In genomic region chr19:41193420-41194156, GRCh38 we compare ENCODE assay signal across 10 cellular contexts. TPM values are rescaled to one million over a fixed set of nuclear protein-coding genes. Genes with fewer than 3 reads are reported as not detected.
DNase-seq lines count a peak whose midpoint lies in the region; ATAC-seq and TF ChIP-seq lines count a peak whose summit lies in the region.
"Had no signal": no experiment of that assay in that cellular context is flagged by ENCODE, and none has a peak within 500 bp of the region (broad histone marks: within the 10 kb centered on the region; RNA-seq: fewer than 3 reads in every experiment).

No MANE protein-coding gene starts in this region.

- H3K36me3 ChIP-seq in PC-3 (ENCODE audit: low read depth, low read length) (no peaks in the 10 kb centered on the region), neuronal stem cell (replicated peaks in 1 of 2; ENCODE audit: control insufficient read depth in 2 of 2, insufficient read depth in 2 of 2, low read length in 2 of 2) (peaks cover 0 to 4% of the 10 kb centered on the region in 2 donors)
- H3K36me3 ChIP-seq: uterus had no signal

- H3K4me1 ChIP-seq in PC-3 (ENCODE audit: insufficient read depth, low read length) (peaks cover 6% of the 10 kb centered on the region; the same call in 1 of the 2 replicates), neuronal stem cell (ENCODE audit: control insufficient read depth in 2 of 2, insufficient read depth in 1 of 2, low read depth in 1 of 2, low read length in 2 of 2) (peaks cover 3 to 11% of the 10 kb centered on the region in 2 donors)
- H3K4me1 ChIP-seq: uterus had no signal

- peak overlapping the region; percentile 88 for H2AFZ ChIP-seq in PC-3 (ENCODE audit: low read length)
- peak overlapping the region; percentile 84 for H2AFZ ChIP-seq in neuronal stem cell (ENCODE audit: low read length)

- H3K9me2 ChIP-seq in PC-3 (replicated peaks; ENCODE audit: low read length), result no peaks in the 10 kb centered on the region

- DNase-seq in ELF-1 (ENCODE audit: low read depth, low spot score) (peak; percentile 36), PC-3 (peak; percentile 10), fibroblast of pulmonary artery (ENCODE audit: low read depth) (no peak), neuronal stem cell (ENCODE audit: low spot score) (no peak), NCI-H69 (lab: John Stamatoyannopoulos, UW) (no peak), GDM1 (lab: John Stamatoyannopoulos, UW) (no peak), DMS53 treated with DMSO at 0.1 percent for 48 hours (lab: John Stamatoyannopoulos, UW; ENCODE audit: unreplicated experiment) (no peak), DMS79 (lab: John Stamatoyannopoulos, UW) (no peak)
- DNase-seq: kidney, uterus had no signal

- H3K27ac ChIP-seq in PC-3 (ENCODE audit: low read length) (no peak overlapping the region), neuronal stem cell (replicated peaks; ENCODE audit: low read length) (no peak overlapping the region)
- H3K27ac ChIP-seq: uterus had no signal

- no peaks in the 10 kb centered on the region for H3K9me3 ChIP-seq in PC-3 (ENCODE audit: low read length)
- H3K9me3 ChIP-seq in neuronal stem cell (replicated peaks in 1 of 2; ENCODE audit: control insufficient read depth in 2 of 2, insufficient read depth in 1 of 2, low read depth in 1 of 2, low read length in 2 of 2), result no peaks in the 10 kb centered on the region
- H3K9me3 ChIP-seq: uterus had no signal

- no CpG with 5 or more reads among the region's 13 CpGs for WGBS in neuronal stem cell (ENCODE audit: extremely low coverage in 2 of 2, insufficient read length in 2 of 2, insufficient replicate concordance in 1 of 2), 2 donors

- peak overlapping the region; percentile 75 for H3K4me3 ChIP-seq in PC-3 (ENCODE audit: low read length)
- peak overlapping the region; percentile 32 for H3K4me3 ChIP-seq in fibroblast of pulmonary artery (replicated peaks; ENCODE audit: low read depth, low read length)
- peak overlapping the region in 1 of 2 donors; percentile 86 for H3K4me3 ChIP-seq in neuronal stem cell (ENCODE audit: low read length in 2 of 2)
- H3K4me3 ChIP-seq: uterus had no signal

- H3K4me2 ChIP-seq in PC-3 (ENCODE audit: low read length) (peak overlapping the region; percentile 84), neuronal stem cell (ENCODE audit: insufficient read depth, low read length, poor library complexity, severe bottlenecking) (peak overlapping the region; percentile 95)

- ATAC-seq in PC-3, result peak; percentile 49

- H3K14ac ChIP-seq in neuronal stem cell (ENCODE audit: low read length), result no peak overlapping the region

- no peak overlapping the region for H2BK5ac ChIP-seq in neuronal stem cell (ENCODE audit: low read length)

- intact Hi-C loops in PC-3 (cut with micrococcal nuclease), result no loop called here

- H4K8ac ChIP-seq in neuronal stem cell (ENCODE audit: low read depth, low read length), result no peak overlapping the region

- H3K27me3 ChIP-seq in PC-3 (ENCODE audit: low read length) (no peaks in the 10 kb centered on the region), neuronal stem cell (ENCODE audit: control insufficient read depth in 3 of 3, insufficient read depth in 3 of 3, low read depth in 1 of 3, low read length in 3 of 3) (peaks cover 0 to 73% (median 5%) of the 10 kb centered on the region in 3 experiments)

- H2BK12ac ChIP-seq in neuronal stem cell (ENCODE audit: low read length), result no peak overlapping the region

- CTCF ChIA-PET in PC-3 (lab: Charles Lee), result interaction anchor here (1.2 kb wide), 1 partner anchor 10 kb away, joined by 3 read pairs; no protein-coding TSS in a partner anchor

- no peaks in the 10 kb centered on the region for H3K79me2 ChIP-seq in PC-3 (ENCODE audit: low read length)

- no peak overlapping the region for H3K23ac ChIP-seq in neuronal stem cell (ENCODE audit: low read depth, low read length, poor library complexity)

- TF ChIP-seq CTCF in PC-3 (conservative IDR thresholded peaks at IDR 0.05; ENCODE audit: low read depth, low read length), result no peak
- no peak for TF ChIP-seq CTCF in fibroblast of pulmonary artery (IDR thresholded peaks at IDR 0.05; ENCODE audit: low read length, missing control alignments)

- peak overlapping the region; percentile 86 for H2BK15ac ChIP-seq in neuronal stem cell (ENCODE audit: low read length)

- POLR2A ChIA-PET in PC-3 (lab: Charles Lee; ENCODE audit: unreplicated experiment), result no interaction called here

- no peak overlapping the region for H4K91ac ChIP-seq in neuronal stem cell (ENCODE audit: low read depth, low read length, poor library complexity)

- no TSS peak for BruUV-seq in PC-3 (replicated peaks; lab: Mats Ljungman, UMichigan)

- H3K79me1 ChIP-seq in neuronal stem cell (ENCODE audit: low read depth, low read length), result peaks cover 2% of the 10 kb centered on the region

- no peaks in the 10 kb centered on the region for H4K20me1 ChIP-seq in PC-3 (ENCODE audit: low read length)

- no peak overlapping the region for H2AK5ac ChIP-seq in neuronal stem cell (ENCODE audit: low read depth, low read length)

- H3F3A ChIP-seq in PC-3 (ENCODE audit: low read length, unreplicated experiment), result no peaks in the 10 kb centered on the region

- no peak overlapping the region for H2BK120ac ChIP-seq in neuronal stem cell (ENCODE audit: low read depth, low read length)

- H3K4ac ChIP-seq in neuronal stem cell (ENCODE audit: low read length), result no peak overlapping the region

- H3K18ac ChIP-seq in neuronal stem cell (ENCODE audit: low read length), result peak overlapping the region; percentile 31

- 0 out of 2 replicates have a peak overlapping the region, but pooled peaks have one; percentile 48 for H3K9ac ChIP-seq in PC-3 (ENCODE audit: low read length)
- H3K9ac ChIP-seq in neuronal stem cell (ENCODE audit: low read depth, low read length, poor library complexity), result peak overlapping the region; percentile 82

RNA-seq across cellular contexts. Expression of gene CYP2S1, which starts 0.6 kb away (rescaled TPM):
- total RNA-seq in PC-3 (2014; rRNA removed), result 8.6 and 10.3 TPM in 2 replicates
- polyA plus RNA-seq in neuronal stem cell (2013, experiment 1 of 2), result 8.6 TPM
- 8.4 TPM for polyA plus RNA-seq in neuronal stem cell (2013, experiment 2 of 2)

RNA-seq across cellular contexts. Expression of gene AXL, which starts 25.4 kb away (rescaled TPM):
- total RNA-seq in PC-3 (2014; rRNA removed), result 172 and 202 TPM in 2 replicates
- polyA plus RNA-seq in neuronal stem cell (2013, experiment 1 of 2), result 35.0 TPM
- 35.2 TPM for polyA plus RNA-seq in neuronal stem cell (2013, experiment 2 of 2)

Comparison
In these comparisons a context has a peak if more than half of its experiments do, and no peak if none do; other contexts are left out.
1. DNase-seq: peak in ELF-1 (single experiment) and PC-3 (single experiment); none in fibroblast of pulmonary artery (single experiment), neuronal stem cell (single experiment), NCI-H69 (single experiment), GDM1 (single experiment), DMS53 treated with DMSO at 0.1 percent for 48 hours (single experiment) and DMS79 (single experiment).